Comparison of ENCODE assay signal across 24 cellular contexts in the genomic region with DNA sequence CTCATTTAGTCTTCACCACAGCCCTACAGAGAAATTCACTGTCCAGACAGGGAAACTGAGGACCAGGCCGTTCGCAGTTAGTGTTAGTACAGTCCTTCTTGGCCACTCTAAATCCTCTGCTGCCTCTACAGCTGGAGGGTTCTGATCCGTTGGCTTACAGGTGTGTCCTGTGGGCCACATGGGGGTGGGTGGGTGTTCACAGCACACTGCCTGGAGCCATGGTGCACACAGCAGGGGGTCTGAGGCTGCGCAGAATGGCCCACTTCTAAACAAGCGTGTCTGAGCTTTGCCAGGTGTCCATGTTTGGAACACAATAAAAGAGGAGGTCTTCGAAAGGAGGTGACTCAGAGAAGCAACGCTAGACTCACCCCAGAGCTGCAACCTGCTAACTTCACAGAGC.
"Had no signal": no experiment of that assay in that cellular context is flagged by ENCODE, and none has a peak within 500 bp of the region (broad histone marks: within the 10 kb centered on the region; RNA-seq: fewer than 3 reads in every experiment).

No MANE protein-coding gene starts in this region.

- H3K9me3 ChIP-seq: esophagus squamous epithelium, prostate gland, right atrium auricular region, suprapubic skin, transverse colon, upper lobe of right lung, uterus had no signal

- H2AFZ ChIP-seq: parathyroid adenoma had no signal

- H3K4me2 ChIP-seq: smooth muscle cell had no signal

- H3K4me1 ChIP-seq: esophagus squamous epithelium, parathyroid adenoma, prostate gland, right atrium auricular region, transverse colon, upper lobe of right lung, uterus had no signal

- ATAC-seq: effector memory CD8-positive, alpha-beta T cell; left lobe of liver; natural killer cell; sciatic nerve; stimulated activated naive CD8-positive, alpha-beta T cell treated with anti-CD3 and anti-CD28 coated beads, Interleukin-15, amount 100 ng/mL, for 72 hours; upper lobe of right lung had no signal

- DNase-seq: cortex of kidney; effector memory CD8-positive, alpha-beta T cell; erythroblast; esophagus squamous epithelium; foreskin melanocyte; kidney; natural killer cell; stimulated activated CD4-positive, alpha-beta T cell treated with anti-CD3 and anti-CD28 coated beads, Interleukin-12 subunit alpha, Interleukin-12 subunit beta, amount 100 ng/mL, for 4 hours; stimulated activated CD4-positive, alpha-beta T cell treated with anti-CD3 and anti-CD28 coated beads, Interleukin-1b, Interleukin-23, amount 100 ng/mL, for 48 hours; stimulated activated CD4-positive, alpha-beta T cell treated with anti-CD3 and anti-CD28 coated beads, Interleukin-4, amount 100 ng/mL, for 1 hour; stimulated activated CD8-positive, alpha-beta memory T cell treated with anti-CD3 and anti-CD28 coated beads, Interleukin-4, amount 100 ng/mL, for 48 hours; stimulated activated naive CD4-positive, alpha-beta T cell; stimulated activated naive CD8-positive, alpha-beta T cell treated with anti-CD3 and anti-CD28 coated beads, Interleukin-15, amount 100 ng/mL, for 72 hours; transverse colon; upper lobe of right lung; uterus had no signal

- H3K36me3 ChIP-seq: esophagus squamous epithelium, prostate gland, right atrium auricular region, suprapubic skin, transverse colon, upper lobe of right lung, uterus had no signal

- H3K27ac ChIP-seq: esophagus squamous epithelium, parathyroid adenoma, prostate gland, right atrium auricular region, suprapubic skin, transverse colon, upper lobe of right lung, uterus had no signal

- H3K27me3 ChIP-seq: right atrium auricular region, uterus had no signal

- H3K4me3 ChIP-seq: esophagus squamous epithelium, lung, prostate gland, right atrium auricular region, smooth muscle cell, suprapubic skin, transverse colon, upper lobe of right lung, uterus had no signal

- H3K9ac ChIP-seq: parathyroid adenoma had no signal
